ENCODE assay signal across 1 cellular context in the genomic region with DNA sequence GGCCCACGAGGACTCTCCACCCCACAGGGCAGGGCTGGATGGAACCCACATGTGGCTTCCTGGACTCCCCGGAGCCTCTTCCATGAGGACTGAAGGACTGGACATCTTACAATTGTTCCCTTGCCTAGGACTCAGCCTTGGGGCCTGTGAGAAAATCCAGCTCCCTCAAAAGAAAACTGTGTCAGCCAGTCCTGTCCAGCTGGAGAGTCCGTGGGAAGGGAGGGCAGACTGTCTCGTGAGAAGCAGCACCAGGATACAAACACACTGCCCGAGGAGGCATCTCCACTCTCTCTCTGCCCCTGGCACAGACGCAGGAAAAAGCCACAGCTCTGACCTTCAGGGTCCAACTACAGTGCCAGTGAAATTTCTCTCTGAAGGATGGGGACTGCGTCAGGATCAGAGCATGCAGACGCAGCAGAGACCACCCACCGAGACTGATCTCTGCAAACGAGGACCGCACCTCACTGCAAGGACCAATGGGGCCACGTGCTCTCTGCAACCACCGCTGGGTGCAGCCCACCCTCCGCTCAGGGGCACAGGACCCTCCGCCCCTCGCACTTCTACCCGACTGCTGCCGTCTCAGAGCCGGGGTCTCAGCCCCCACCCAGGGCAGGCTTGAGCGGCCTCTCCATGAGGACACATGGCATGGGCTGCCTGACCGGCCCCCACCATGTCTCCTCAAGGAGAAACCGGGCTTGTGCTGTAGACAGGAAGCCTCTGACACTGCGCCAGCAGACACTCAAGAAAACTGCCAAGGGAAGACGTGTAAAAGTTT.
TF ChIP-seq lines count a peak whose summit lies in the region.

No MANE protein-coding gene starts in this region.

TF ChIP-seq in H1, 55 proteins besides CTCF, POLR2A, EP300 and RAD21:
- TF ChIP-seq ZNF274 (IDR thresholded peaks at IDR 0.05; ENCODE audit: borderline replicate concordance, extremely low read depth, low read length) (no peak), CEBPB (IDR thresholded peaks at IDR 0.05; ENCODE audit: low read depth, low read length) (no peak), SIX5 (IDR thresholded peaks at IDR 0.05; ENCODE audit: low read depth, low read length) (no peak), CBX5 (IDR thresholded peaks at IDR 0.05; ENCODE audit: low read depth, low read length) (no peak), GABPA (IDR thresholded peaks at IDR 0.05; ENCODE audit: borderline replicate concordance, insufficient read depth, low read length) (no peak), NANOG (IDR thresholded peaks at IDR 0.05; ENCODE audit: insufficient read depth, low read depth, low read length, poor library complexity, severe bottlenecking) (no peak), KDM4A (IDR thresholded peaks at IDR 0.05; ENCODE audit: low read depth, low read length, severe bottlenecking) (no peak), SP2 (IDR thresholded peaks at IDR 0.05; ENCODE audit: low read length) (no peak)
- TF ChIP-seq, protein P1, sequence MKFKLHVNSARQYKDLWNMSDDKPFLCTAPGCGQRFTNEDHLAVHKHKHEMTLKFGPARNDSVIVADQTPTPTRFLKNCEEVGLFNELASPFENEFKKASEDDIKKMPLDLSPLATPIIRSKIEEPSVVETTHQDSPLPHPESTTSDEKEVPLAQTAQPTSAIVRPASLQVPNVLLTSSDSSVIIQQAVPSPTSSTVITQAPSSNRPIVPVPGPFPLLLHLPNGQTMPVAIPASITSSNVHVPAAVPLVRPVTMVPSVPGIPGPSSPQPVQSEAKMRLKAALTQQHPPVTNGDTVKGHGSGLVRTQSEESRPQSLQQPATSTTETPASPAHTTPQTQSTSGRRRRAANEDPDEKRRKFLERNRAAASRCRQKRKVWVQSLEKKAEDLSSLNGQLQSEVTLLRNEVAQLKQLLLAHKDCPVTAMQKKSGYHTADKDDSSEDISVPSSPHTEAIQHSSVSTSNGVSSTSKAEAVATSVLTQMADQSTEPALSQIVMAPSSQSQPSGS (IDR thresholded peaks at IDR 0.05; ENCODE audit: low read length), result no peak
- TF ChIP-seq, protein P2, sequence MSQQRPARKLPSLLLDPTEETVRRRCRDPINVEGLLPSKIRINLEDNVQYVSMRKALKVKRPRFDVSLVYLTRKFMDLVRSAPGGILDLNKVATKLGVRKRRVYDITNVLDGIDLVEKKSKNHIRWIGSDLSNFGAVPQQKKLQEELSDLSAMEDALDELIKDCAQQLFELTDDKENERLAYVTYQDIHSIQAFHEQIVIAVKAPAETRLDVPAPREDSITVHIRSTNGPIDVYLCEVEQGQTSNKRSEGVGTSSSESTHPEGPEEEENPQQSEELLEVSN (IDR thresholded peaks at IDR 0.05), result no peak
